17 cellular contexts compared by ENCODE assay signal in the genomic region with DNA sequence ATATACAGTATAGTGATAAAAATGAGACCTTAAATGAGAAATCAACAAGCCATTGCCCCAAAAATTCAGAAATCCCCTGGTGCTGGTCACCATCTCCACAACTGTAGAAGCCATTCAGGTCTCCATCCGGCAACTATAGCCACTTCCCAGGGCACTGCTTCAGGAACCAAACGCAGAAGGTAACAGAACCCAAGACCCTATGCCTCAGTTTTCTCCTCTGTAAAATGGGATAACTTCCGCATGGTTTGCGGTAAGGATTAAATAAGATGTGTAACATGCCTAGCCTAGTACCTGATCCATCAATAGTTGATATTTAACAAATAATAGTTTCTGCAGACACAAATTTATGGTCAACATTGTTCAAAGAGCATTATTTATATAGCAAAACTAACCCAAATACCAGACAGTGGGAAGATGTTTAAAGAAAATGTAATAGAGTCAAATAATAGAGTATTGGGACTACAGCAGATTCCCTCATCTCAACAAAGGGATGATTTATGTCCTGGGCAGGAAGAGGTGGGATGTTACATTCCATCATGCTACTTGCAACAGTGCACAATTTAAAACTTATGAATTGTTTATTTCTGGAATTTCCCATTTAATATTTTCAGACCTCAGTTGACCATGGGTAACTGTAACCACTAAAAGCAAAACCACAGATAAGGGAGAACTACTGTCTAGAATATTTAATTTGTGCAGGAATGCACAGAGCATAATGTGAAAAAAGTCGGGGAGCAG. TPM values are rescaled to one million over a fixed set of nuclear protein-coding genes. Genes with fewer than 3 reads are reported as not detected.
DNase-seq lines count a peak whose midpoint lies in the region; ATAC-seq and TF ChIP-seq lines count a peak whose summit lies in the region.
"Had no signal": no experiment of that assay in that cellular context is flagged by ENCODE, and none has a peak within 500 bp of the region (broad histone marks: within the 10 kb centered on the region; RNA-seq: fewer than 3 reads in every experiment).

No MANE protein-coding gene starts in this region.

- H3K27ac Mint-ChIP-seq in activated T-cell treated with anti-CD3 and anti-CD28 coated beads, Interleukin-2, amount 50 U/mL, for 72 hours: peak overlapping the region; percentile 17
- peak overlapping the region in 1 of 2 donors; percentile 47 for H3K27ac Mint-ChIP-seq in T-cell
- peak overlapping the region; percentile 92 for H3K27ac Mint-ChIP-seq in stimulated activated memory B cell treated with anti-CD40 and anti-IgM and Interleukin-4, amounts not matched to agents 10 μg/mL and 1 μg/mL and 100 μg/mL, for 72 hours

- POLR2A ChIA-PET in T-cell (lab: Charles Lee): no interaction called here

- TF ChIP-seq CTCF in fibroblast of villous mesenchyme (IDR thresholded peaks at IDR 0.05; ENCODE audit: insufficient read depth, low read depth, low read length): no peak

- peaks cover 5 to 10% of the 10 kb centered on the region in 2 donors for H3K36me3 Mint-ChIP-seq in activated T-cell treated with anti-CD3 and anti-CD28 coated beads, Interleukin-2, amount 50 U/mL, for 72 hours (ENCODE audit: insufficient read depth in 2 of 2)
- peaks cover 29% of the 10 kb centered on the region for H3K36me3 Mint-ChIP-seq in activated T-cell treated with anti-CD3 and anti-CD28 coated beads, Interleukin-2, amount 50 U/mL, for 4 hours (ENCODE audit: insufficient read depth)
- peaks cover 43% of the 10 kb centered on the region for H3K36me3 Mint-ChIP-seq in T-cell
- H3K36me3 Mint-ChIP-seq in stimulated activated memory B cell treated with anti-CD40 and anti-IgM and Interleukin-4, amounts not matched to agents 10 μg/mL and 1 μg/mL and 100 μg/mL, for 72 hours: peaks cover 53% of the 10 kb centered on the region

- no peak for ATAC-seq in activated T-cell treated with anti-CD3 and anti-CD28 coated beads, Interleukin-2, amount 50 U/mL, for 72 hours (replicated peaks in 1 of 2)
- no peak for ATAC-seq in activated T-cell treated with anti-CD3 and anti-CD28 coated beads, Interleukin-2, amount 50 U/mL, for 4 hours
- ATAC-seq in T-cell (replicated peaks in 1 of 4): no peak
- ATAC-seq in stimulated activated memory B cell treated with anti-CD40 and anti-IgM and Interleukin-4, amounts not matched to agents 10 μg/mL and 1 μg/mL and 100 μg/mL, for 72 hours: no peak
- ATAC-seq: A549 had no signal

- CTCF ChIA-PET in T-cell (lab: Charles Lee): no interaction called here

- no peak for DNase-seq in activated T-cell treated with anti-CD3 and anti-CD28 coated beads, Interleukin-2, amount 50 U/mL, for 72 hours
- no peak for DNase-seq in activated T-cell treated with anti-CD3 and anti-CD28 coated beads, Interleukin-2, amount 50 U/mL, for 4 hours
- DNase-seq in T-cell (no peak), fibroblast of villous mesenchyme (ENCODE audit: low read depth) (peak; percentile 37), DMS 273 treated with DMSO at 0.1 percent for 48 hours (lab: John Stamatoyannopoulos, UW) (no peak), NCI-H526 treated with DMSO at 0.1 percent for 48 hours (lab: John Stamatoyannopoulos, UW) (no peak)
- no peak for DNase-seq in activated naive CD4-positive, alpha-beta T cell treated with Interleukin-2 at 50 U/mL for 16 hours
- DNase-seq: activated T-cell treated with anti-CD3 and anti-CD28 coated beads, Interleukin-2, amount 50 U/mL, for 1 hour; DMS53; dorsolateral prefrontal cortex; NCI-H187 treated with DMSO at 0.1 percent for 48 hours; NCI-H526; RPMI8226; uterus had no signal

- H3K4me3 ChIP-seq in fibroblast of villous mesenchyme (ENCODE audit: low read depth, low read length): no peak overlapping the region
- H3K4me3 ChIP-seq: A549, dorsolateral prefrontal cortex, uterus had no signal

- H3K27me3 Mint-ChIP-seq in activated T-cell treated with anti-CD3 and anti-CD28 coated beads, Interleukin-2, amount 50 U/mL, for 72 hours (ENCODE audit: low read depth): no peaks in the 10 kb centered on the region
- no peaks in the 10 kb centered on the region for H3K27me3 Mint-ChIP-seq in activated T-cell treated with anti-CD3 and anti-CD28 coated beads, Interleukin-2, amount 50 U/mL, for 4 hours (ENCODE audit: low read depth)
- no peaks in the 10 kb centered on the region for H3K27me3 Mint-ChIP-seq in T-cell
- no peaks in the 10 kb centered on the region for H3K27me3 Mint-ChIP-seq in stimulated activated memory B cell treated with anti-CD40 and anti-IgM and Interleukin-4, amounts not matched to agents 10 μg/mL and 1 μg/mL and 100 μg/mL, for 72 hours
- H3K27me3 Mint-ChIP-seq: activated CD4-positive, alpha-beta T cell treated with anti-CD3 and anti-CD28 coated beads for 36 hours had no signal

- H3K9me3 Mint-ChIP-seq in activated T-cell treated with anti-CD3 and anti-CD28 coated beads, Interleukin-2, amount 50 U/mL, for 72 hours: no peaks in the 10 kb centered on the region
- H3K9me3 Mint-ChIP-seq in activated T-cell treated with anti-CD3 and anti-CD28 coated beads, Interleukin-2, amount 50 U/mL, for 4 hours: no peaks in the 10 kb centered on the region
- no peaks in the 10 kb centered on the region for H3K9me3 Mint-ChIP-seq in T-cell
- H3K9me3 Mint-ChIP-seq in stimulated activated memory B cell treated with anti-CD40 and anti-IgM and Interleukin-4, amounts not matched to agents 10 μg/mL and 1 μg/mL and 100 μg/mL, for 72 hours: no peaks in the 10 kb centered on the region

- peak overlapping the region; percentile 10 to 40 for H3K4me3 Mint-ChIP-seq in activated T-cell treated with anti-CD3 and anti-CD28 coated beads, Interleukin-2, amount 50 U/mL, for 72 hours
- no peak overlapping the region for H3K4me3 Mint-ChIP-seq in activated T-cell treated with anti-CD3 and anti-CD28 coated beads, Interleukin-2, amount 50 U/mL, for 4 hours
- peak overlapping the region in 2 of 3 donors; percentile 29 to 81 for H3K4me3 Mint-ChIP-seq in T-cell
- H3K4me3 Mint-ChIP-seq in stimulated activated memory B cell treated with anti-CD40 and anti-IgM and Interleukin-4, amounts not matched to agents 10 μg/mL and 1 μg/mL and 100 μg/mL, for 72 hours: peak overlapping the region; percentile 21
- H3K4me3 Mint-ChIP-seq: activated CD4-positive, alpha-beta T cell treated with anti-CD3 and anti-CD28 coated beads for 36 hours had no signal

- peaks cover 93% of the 10 kb centered on the region for H3K4me1 Mint-ChIP-seq in activated T-cell treated with anti-CD3 and anti-CD28 coated beads, Interleukin-2, amount 50 U/mL, for 72 hours (ENCODE audit: low read depth)
- peaks cover 88% of the 10 kb centered on the region for H3K4me1 Mint-ChIP-seq in activated T-cell treated with anti-CD3 and anti-CD28 coated beads, Interleukin-2, amount 50 U/mL, for 4 hours (ENCODE audit: low read depth)
- H3K4me1 Mint-ChIP-seq in T-cell: peaks cover 93 to 99% (median 94%) of the 10 kb centered on the region in 3 donors
- H3K4me1 Mint-ChIP-seq in stimulated activated memory B cell treated with anti-CD40 and anti-IgM and Interleukin-4, amounts not matched to agents 10 μg/mL and 1 μg/mL and 100 μg/mL, for 72 hours: peaks cover 94% of the 10 kb centered on the region

RNA-seq across cellular contexts. Expression of a gene that starts 30.0 kb away (rescaled TPM):
- 10 to 100 TPM; 70.3 TPM for total RNA-seq in activated T-cell treated with anti-CD3 and anti-CD28 coated beads, Interleukin-2, amount 50 U/mL, for 72 hours
- total RNA-seq in activated T-cell treated with anti-CD3 and anti-CD28 coated beads, Interleukin-2, amount 50 U/mL, for 4 hours: 10 to 100 TPM; 29.3 to 37.4 (median 32.8) TPM
- total RNA-seq in T-cell: 10 to 100 TPM; 45.5 to 73.4 (median 59.1) TPM
- total RNA-seq in fibroblast of villous mesenchyme: 17.4 and 42.3 TPM in 2 replicates
